In the genomic region with DNA sequence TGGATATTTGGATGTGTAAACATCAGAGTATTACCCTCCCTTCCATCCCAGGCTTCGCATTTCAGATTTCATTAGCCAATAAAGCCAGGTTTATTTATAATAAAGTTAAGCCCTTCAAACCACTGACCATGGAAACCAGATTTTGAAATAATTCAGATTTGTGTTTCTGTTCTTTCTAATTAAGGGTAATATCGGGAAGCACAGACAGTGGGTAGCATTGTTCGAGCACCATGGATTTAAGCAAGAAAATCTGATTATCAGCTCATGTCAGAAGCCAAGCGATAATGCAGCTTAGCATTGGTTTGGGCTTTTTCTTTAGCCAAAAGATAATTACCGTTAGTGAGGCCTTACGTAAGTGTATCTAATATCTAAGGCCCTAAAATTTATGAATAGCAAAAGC, we compare ENCODE assay signal across 30 cellular contexts.
"Had no signal": no experiment of that assay in that cellular context is flagged by ENCODE, and none has a peak within 500 bp of the region (broad histone marks: within the 10 kb centered on the region; RNA-seq: fewer than 3 reads in every experiment).

No MANE protein-coding gene starts in this region.

- H3K36me3 ChIP-seq: ascending aorta, breast epithelium, cardiac muscle cell, esophagus muscularis mucosa, gastrocnemius medialis, heart left ventricle had no signal

- H3K9me3 ChIP-seq: ascending aorta, breast epithelium, esophagus muscularis mucosa, gastrocnemius medialis, heart left ventricle had no signal

- H3K4me1 ChIP-seq: ascending aorta, breast epithelium, esophagus muscularis mucosa, foreskin keratinocyte, gastrocnemius medialis, heart left ventricle had no signal

- ATAC-seq: activated CD4-positive, alpha-beta T cell treated with anti-CD3 and anti-CD28 coated beads for 36 hours; activated CD8-positive, alpha-beta memory T cell treated with anti-CD3 and anti-CD28 coated beads, Interleukin-2, amount 10 ng/mL, durations not matched to agents 7 days and 5 days; activated CD8-positive, alpha-beta T cell treated with anti-CD3 and anti-CD28 coated beads, Interleukin-2, amount 10 ng/mL, durations not matched to agents 7 days and 5 days; activated naive CD4-positive, alpha-beta T cell treated with anti-CD3 and anti-CD28 coated beads, Interleukin-2, amount 50 U/mL, for 72 hours; foreskin keratinocyte; gastrocnemius medialis; heart left ventricle had no signal

- H3K4me3 ChIP-seq: ascending aorta, breast epithelium, cardiac muscle cell, coronary artery, dorsolateral prefrontal cortex, esophagus muscularis mucosa, gastrocnemius medialis, heart left ventricle had no signal

- DNase-seq: activated CD4-positive, alpha-beta memory T cell treated with anti-CD3 and anti-CD28 coated beads for 36 hours; activated CD4-positive, alpha-beta T cell treated with anti-CD3 and anti-CD28 coated beads for 36 hours; activated CD4-positive, alpha-beta T cell treated with anti-CD3 and anti-CD28 coated beads, Interleukin-2, amount 10 ng/mL, durations not matched to agents 24 days and 14 days; activated CD4-positive, CD25-positive, alpha-beta regulatory T cell; activated CD4-positive, CD25-positive, alpha-beta regulatory T cell treated with anti-CD3 and anti-CD28 coated beads, Interleukin-2, amount 50 U/mL, for 72 hours; activated CD8-positive, alpha-beta memory T cell treated with anti-CD3 and anti-CD28 coated beads, Interleukin-2, amount 10 ng/mL, durations not matched to agents 7 days and 5 days; activated CD8-positive, alpha-beta memory T cell treated with anti-CD3 and anti-CD28 coated beads, Interleukin-2, amount 50 U/mL, for 4 hours; activated CD8-positive, alpha-beta T cell treated with anti-CD3 and anti-CD28 coated beads, Interleukin-2, amount 10 ng/mL, durations not matched to agents 7 days and 5 days; activated gamma-delta T cell; activated naive CD4-positive, alpha-beta T cell; activated naive CD4-positive, alpha-beta T cell treated with anti-CD3 and anti-CD28 coated beads, Interleukin-2, amount 10 ng/mL, durations not matched to agents 7 days and 5 days; activated naive CD8-positive, alpha-beta T cell treated with anti-CD3 and anti-CD28 coated beads, Interleukin-2, amount 10 ng/mL, durations not matched to agents 7 days and 5 days; activated T-cell treated with anti-CD3 and anti-CD28 coated beads, Interleukin-2, amount 50 U/mL, for 1 hour; activated T-cell treated with anti-CD3 and anti-CD28 coated beads, Interleukin-2, amount 50 U/mL, for 48 hours; central memory CD4-positive, alpha-beta T cell; cerebellar nuclear complex; dorsolateral prefrontal cortex; effector memory CD4-positive, alpha-beta T cell; endodermal cell; foreskin keratinocyte; gastrocnemius medialis; glutamatergic neuron; heart left ventricle; T-helper 2 cell had no signal
